9 cellular contexts compared by ENCODE assay signal in genomic region chr3:169657351-169658124, GRCh38. TPM values are rescaled to one million over a fixed set of nuclear protein-coding genes. Genes with fewer than 3 reads are reported as not detected.
DNase-seq lines count a peak whose midpoint lies in the region; ATAC-seq and TF ChIP-seq lines count a peak whose summit lies in the region.
"Had no signal": no experiment of that assay in that cellular context is flagged by ENCODE, and none has a peak within 500 bp of the region (broad histone marks: within the 10 kb centered on the region; RNA-seq: fewer than 3 reads in every experiment).

No MANE protein-coding gene starts in this region.

- peaks cover 13% of the 10 kb centered on the region for H3K4me1 Mint-ChIP-seq in glutamatergic neuron (ENCODE audit: low read depth, unreplicated experiment)

- no peak for TF ChIP-seq CTCF in glutamatergic neuron (IDR thresholded peaks at IDR 0.05; ENCODE audit: partially characterized antibody, unreplicated experiment)

- peaks cover 26% of the 10 kb centered on the region for H3K27me3 Mint-ChIP-seq in glutamatergic neuron (ENCODE audit: unreplicated experiment)

- TF ChIP-seq EP300 in Ishikawa (IDR thresholded peaks at IDR 0.05; ENCODE audit: borderline replicate concordance): no peak

- DNase-seq in COLO668 (lab: John Stamatoyannopoulos, UW; ENCODE audit: unreplicated experiment) (peak; percentile 49), NCI-H526 treated with DMSO at 0.1 percent for 48 hours (lab: John Stamatoyannopoulos, UW) (peak; percentile 82), kidney tubule cell (ENCODE audit: low spot score) (peak; percentile 39), C1 segment of cervical spinal cord (lab: John Stamatoyannopoulos, UW) (no peak), glutamatergic neuron (no peak)
- DNase-seq: activated CD4-positive, alpha-beta memory T cell treated with anti-CD3 and anti-CD28 coated beads for 36 hours had no signal

- H3K9me3 Mint-ChIP-seq in glutamatergic neuron (ENCODE audit: unreplicated experiment): peaks cover 6% of the 10 kb centered on the region
- H3K9me3 Mint-ChIP-seq: activated CD4-positive, alpha-beta memory T cell treated with anti-CD3 and anti-CD28 coated beads for 36 hours had no signal

- TF ChIP-seq RAD21 in Ishikawa (IDR thresholded peaks at IDR 0.05; ENCODE audit: low read depth): no peak

- H3K27ac Mint-ChIP-seq in glutamatergic neuron (ENCODE audit: unreplicated experiment): no peak overlapping the region
- H3K27ac Mint-ChIP-seq: activated CD4-positive, alpha-beta memory T cell treated with anti-CD3 and anti-CD28 coated beads for 36 hours had no signal

- no peak for ATAC-seq in GM21515 (IDR thresholded peaks at IDR 0.05; ENCODE audit: unreplicated experiment)
- no peak for ATAC-seq in HG03097 (IDR thresholded peaks at IDR 0.05; ENCODE audit: low FRiP score, unreplicated experiment)

- H3K36me3 Mint-ChIP-seq in glutamatergic neuron (ENCODE audit: unreplicated experiment): no peaks in the 10 kb centered on the region
- H3K36me3 Mint-ChIP-seq: activated CD4-positive, alpha-beta memory T cell treated with anti-CD3 and anti-CD28 coated beads for 36 hours had no signal

- no peak overlapping the region for H3K4me3 Mint-ChIP-seq in glutamatergic neuron (ENCODE audit: unreplicated experiment)
- H3K4me3 Mint-ChIP-seq: activated CD4-positive, alpha-beta memory T cell treated with anti-CD3 and anti-CD28 coated beads for 36 hours had no signal

TF ChIP-seq in Ishikawa, 13 proteins besides CTCF, POLR2A, EP300 and RAD21:
- no peak for TF ChIP-seq TCF12 (IDR thresholded peaks at IDR 0.05; ENCODE audit: low read depth)
- peak; percentile 78 for TF ChIP-seq NFIC (IDR thresholded peaks at IDR 0.05)

RNA-seq across cellular contexts. Expression of gene MECOM, which starts 6.0 kb away (rescaled TPM):
- total RNA-seq in glutamatergic neuron (ENCODE audit: unreplicated experiment): not detected
- total RNA-seq: activated CD4-positive, alpha-beta memory T cell treated with anti-CD3 and anti-CD28 coated beads for 36 hours had no signal

Comparison
In these comparisons a context has a peak if more than half of its experiments do, and no peak if none do; other contexts are left out.
1. DNase-seq: peak in COLO668 (single experiment), NCI-H526 treated with DMSO at 0.1 percent for 48 hours (single experiment) and kidney tubule cell (single experiment); none in C1 segment of cervical spinal cord (0 of 14) and glutamatergic neuron (single experiment).